ENCODE assay signal across 13 cellular contexts in the genomic region with DNA sequence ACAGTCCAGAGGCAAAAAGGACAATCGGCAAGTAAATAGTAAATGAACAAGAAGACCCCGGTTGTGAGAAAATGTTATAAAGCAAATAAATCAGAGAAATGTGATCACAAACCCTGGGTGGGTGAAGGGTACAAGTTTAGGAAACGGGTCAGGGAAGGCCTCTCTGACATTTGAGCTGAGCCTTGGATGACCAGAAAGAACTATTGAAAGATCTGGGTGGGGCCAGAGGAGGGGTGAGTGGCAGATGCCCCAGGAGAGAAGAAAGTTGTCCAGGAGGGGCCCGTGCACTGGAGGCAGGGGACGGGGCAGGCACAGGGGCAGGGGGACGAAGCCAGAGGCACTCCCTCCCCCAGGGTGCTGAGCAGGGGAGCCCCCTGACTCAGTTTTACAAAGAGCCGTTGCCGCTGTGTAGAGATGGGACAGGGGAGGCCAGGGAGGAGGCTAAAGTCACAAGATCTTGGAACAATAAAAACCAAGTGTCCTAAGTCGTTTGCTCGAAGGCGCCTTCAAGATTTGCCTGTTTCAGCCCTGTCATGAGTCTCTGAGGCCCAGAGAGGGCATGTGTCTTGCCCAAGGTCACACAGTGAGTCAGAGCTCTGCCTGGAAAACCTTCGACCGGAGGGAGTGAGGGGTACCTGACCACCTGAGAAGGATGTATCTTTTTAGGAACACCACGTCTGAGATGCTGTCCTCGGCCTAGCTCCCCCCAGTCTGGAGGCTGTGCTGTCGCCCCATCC. TPM values are rescaled to one million over a fixed set of nuclear protein-coding genes. Genes with fewer than 3 reads are reported as not detected.
DNase-seq lines count a peak whose midpoint lies in the region; ATAC-seq and TF ChIP-seq lines count a peak whose summit lies in the region.
"Had no signal": no experiment of that assay in that cellular context is flagged by ENCODE, and none has a peak within 500 bp of the region (broad histone marks: within the 10 kb centered on the region; RNA-seq: fewer than 3 reads in every experiment).

No MANE protein-coding gene starts in this region.

- H4K5ac ChIP-seq in mesendoderm (ENCODE audit: low read length) = no peak overlapping the region

- H3K4ac ChIP-seq in mesendoderm (ENCODE audit: low read depth, low read length) = no peak overlapping the region

- peak overlapping the region; percentile 7 to 58 for H3K27ac Mint-ChIP-seq in activated naive CD4-positive, alpha-beta T cell treated with anti-CD3 and anti-CD28 coated beads, Interleukin-2, amount 50 U/mL, for 72 hours
- H3K27ac Mint-ChIP-seq: activated B cell treated with CpG ODN at 0.5 μM for 24 hours had no signal

- H3K4me3 ChIP-seq in ascending aorta (no peak overlapping the region), mesendoderm (ENCODE audit: low read length) (no peak overlapping the region), thoracic aorta (no peak overlapping the region)
- H3K4me3 ChIP-seq: ovary had no signal

- ATAC-seq in activated naive CD4-positive, alpha-beta T cell treated with anti-CD3 and anti-CD28 coated beads, Interleukin-2, amount 50 U/mL, for 72 hours = no peak
- ATAC-seq in thoracic aorta (ENCODE audit: insufficient number of reproducible peaks, low FRiP score, low read depth) = no peak
- ATAC-seq in GM21381 (IDR thresholded peaks at IDR 0.05; ENCODE audit: unreplicated experiment) = no peak

- H3K9me3 Mint-ChIP-seq in activated naive CD4-positive, alpha-beta T cell treated with anti-CD3 and anti-CD28 coated beads, Interleukin-2, amount 50 U/mL, for 72 hours = no peaks in the 10 kb centered on the region
- H3K9me3 Mint-ChIP-seq: activated B cell treated with CpG ODN at 0.5 μM for 24 hours had no signal

- H3K56ac ChIP-seq in mesendoderm (ENCODE audit: low read length) = peak overlapping the region; percentile 35

- no peaks in the 10 kb centered on the region for H3K79me1 ChIP-seq in mesendoderm (ENCODE audit: low read length)

- H3K27me3 ChIP-seq in ascending aorta (no peaks in the 10 kb centered on the region), mesendoderm (ENCODE audit: insufficient read depth, low read length, poor library complexity) (no peaks in the 10 kb centered on the region), thoracic aorta (replicated peaks; ENCODE audit: insufficient read depth) (no peaks in the 10 kb centered on the region)
- H3K27me3 ChIP-seq: ovary had no signal

- H3K9me3 ChIP-seq in ascending aorta (no peaks in the 10 kb centered on the region), thoracic aorta (no peaks in the 10 kb centered on the region)
- H3K9me3 ChIP-seq: ovary had no signal

- H3K9ac ChIP-seq in mesendoderm (ENCODE audit: low read length) = no peak overlapping the region

- H3K4me1 ChIP-seq in ascending aorta (peaks cover 21 to 44% of the 10 kb centered on the region in 2 donors), mesendoderm (ENCODE audit: control insufficient read depth, low read depth, low read length) (no peaks in the 10 kb centered on the region), thoracic aorta (ENCODE audit: control insufficient read depth in 1 of 2, low read depth in 2 of 2) (peaks cover 32 to 47% of the 10 kb centered on the region in 2 donors)

- H3K36me3 ChIP-seq in ascending aorta = no peaks in the 10 kb centered on the region
- no peaks in the 10 kb centered on the region for H3K36me3 ChIP-seq in mesendoderm (ENCODE audit: control insufficient read depth, insufficient read depth, low read length)
- no peaks in the 10 kb centered on the region for H3K36me3 ChIP-seq in thoracic aorta
- H3K36me3 ChIP-seq: ovary had no signal

- no peak overlapping the region for H2AK5ac ChIP-seq in mesendoderm (ENCODE audit: low read length)

- H3K79me2 ChIP-seq in mesendoderm (ENCODE audit: control insufficient read depth, insufficient read depth, low read length) = no peaks in the 10 kb centered on the region

- H2BK15ac ChIP-seq in mesendoderm (replicated peaks; ENCODE audit: low read depth) = no peak overlapping the region

- H3K4me2 ChIP-seq in mesendoderm (ENCODE audit: low read length) = no peak overlapping the region

- WGBS in mesendoderm (ENCODE audit: extremely low coverage, insufficient coverage, low lambda C conversion rate) = no CpG with 5 or more reads among the region's 16 CpGs

- no peaks in the 10 kb centered on the region for H3K36me3 Mint-ChIP-seq in activated naive CD4-positive, alpha-beta T cell treated with anti-CD3 and anti-CD28 coated beads, Interleukin-2, amount 50 U/mL, for 72 hours
- H3K36me3 Mint-ChIP-seq: immature natural killer cell had no signal

- H3K18ac ChIP-seq in mesendoderm (ENCODE audit: low read length) = no peak overlapping the region

- DNase-seq in activated naive CD4-positive, alpha-beta T cell treated with anti-CD3 and anti-CD28 coated beads, Interleukin-2, amount 50 U/mL, for 72 hours (ENCODE audit: low spot score in 2 of 2) = no peak
- no peak for DNase-seq in activated naive CD4-positive, alpha-beta T cell treated with Interleukin-2 at 50 U/mL for 16 hours
- no peak for DNase-seq in ascending aorta (ENCODE audit: low spot score in 2 of 2)
- DNase-seq in mesendoderm = no peak
- no peak for DNase-seq in thoracic aorta (ENCODE audit: low spot score)
- DNase-seq in COLO829 (ENCODE audit: low spot score) = no peak
- no peak for DNase-seq in NK-92 treated with Interleukin-12 subunit alpha and Interleukin-12 subunit beta, amount 100 ng/mL, for 24 hours (lab: John Stamatoyannopoulos, UW)
- DNase-seq: activated B cell treated with CpG ODN at 0.5 μM for 24 hours, AML-193, NCI-H1694 treated with DMSO at 0.1 percent for 48 hours, ovary had no signal

- H2BK120ac ChIP-seq in mesendoderm (ENCODE audit: low read depth, low read length) = no peak overlapping the region

- no peak overlapping the region for H4K8ac ChIP-seq in mesendoderm (ENCODE audit: low read depth, low read length)

- peak overlapping the region; percentile 79 to 83 for H3K27ac ChIP-seq in ascending aorta
- H3K27ac ChIP-seq in mesendoderm (ENCODE audit: low read depth, low read length) = no peak overlapping the region
- H3K27ac ChIP-seq in thoracic aorta = peak overlapping the region; percentile 74 to 75

- TF ChIP-seq CTCF in ascending aorta (IDR thresholded peaks at IDR 0.05) (no peak), thoracic aorta (IDR thresholded peaks at IDR 0.05) (no peak)

- no peak overlapping the region for H2BK5ac ChIP-seq in mesendoderm (ENCODE audit: low read length)

- no peak overlapping the region for H3K23ac ChIP-seq in mesendoderm (ENCODE audit: low read length)

- intact Hi-C loops in ascending aorta (cut with DNase I) = loop anchor here (5.0 to 10.0 kb wide), 3 partner anchors 78 to 471 kb away; partner anchors contain the start of gene CBX6

RNA-seq across cellular contexts. Expression of gene PDGFB, which starts 10.8 kb away (rescaled TPM):
- total RNA-seq in activated naive CD4-positive, alpha-beta T cell treated with anti-CD3 and anti-CD28 coated beads, Interleukin-2, amount 50 U/mL, for 72 hours = 1 to 10 TPM in 1 of 2 donors, under 1 TPM in 1; 0.46 to 2.9 TPM
- total RNA-seq in ascending aorta = 8.9 TPM
- polyA plus RNA-seq in mesendoderm (2013, experiment 1 of 2) = 3.6 TPM
- polyA plus RNA-seq in mesendoderm (2013, experiment 2 of 2) = 3.7 TPM
- 10 to 100 TPM; 10.8 to 12.6 TPM for total RNA-seq in thoracic aorta
- total RNA-seq: activated B cell treated with CpG ODN at 0.5 μM for 24 hours had no signal
